In the genomic region with DNA sequence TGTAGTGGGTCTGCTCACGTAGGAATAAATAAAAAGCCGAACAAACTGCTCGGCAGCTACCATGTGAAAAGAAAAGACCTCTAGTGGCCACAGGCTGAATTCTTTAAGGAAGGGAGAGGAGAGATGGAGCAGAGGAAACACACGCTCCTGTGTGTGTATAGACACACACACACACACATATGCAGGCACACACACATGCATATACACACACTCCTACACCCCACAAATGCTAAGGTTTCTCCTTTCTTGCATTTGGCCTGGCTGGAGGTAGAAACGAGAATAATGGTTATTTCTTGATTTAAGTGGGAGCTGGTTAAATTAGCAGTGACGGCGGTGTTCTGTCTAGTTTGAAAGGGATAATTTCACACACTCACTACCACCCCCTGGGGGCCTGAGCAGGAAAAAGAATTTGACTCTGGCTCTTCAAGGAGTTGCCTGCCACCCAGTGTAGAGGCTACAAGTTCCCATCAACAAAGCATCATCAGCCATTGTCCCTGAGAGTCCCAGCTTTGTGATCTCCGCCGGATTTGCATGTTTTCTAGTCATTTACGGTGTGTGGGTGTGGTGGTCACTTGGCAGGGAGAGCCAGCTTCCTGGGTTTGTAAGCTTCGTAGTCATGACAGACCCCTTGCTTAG, we compare ENCODE assay signal across 9 cellular contexts. TPM values are rescaled to one million over a fixed set of nuclear protein-coding genes. Genes with fewer than 3 reads are reported as not detected.
A peak's percentile ranks its signal among the peaks of the same experiment; 100 is the strongest.
DNase-seq lines count a peak whose midpoint lies in the region; ATAC-seq and TF ChIP-seq lines count a peak whose summit lies in the region.
"Had no signal": no experiment of that assay in that cellular context is flagged by ENCODE, and none has a peak within 500 bp of the region (broad histone marks: within the 10 kb centered on the region; RNA-seq: fewer than 3 reads in every experiment).

Gene INSYN2B (minus strand): TSS at position 78 of the 636 bp plus-strand sequence. CDS start 96,597 bp downstream, outside the sequence.

- H3K9me3 ChIP-seq in ascending aorta = no peaks in the 10 kb centered on the region
- H3K9me3 ChIP-seq: gastrocnemius medialis had no signal

- ATAC-seq in GM21528 (IDR thresholded peaks at IDR 0.05; ENCODE audit: low FRiP score, unreplicated experiment) = no peak

- H3K36me3 ChIP-seq in ascending aorta = no peaks in the 10 kb centered on the region
- H3K36me3 ChIP-seq: gastrocnemius medialis had no signal

- POLR2A ChIA-PET in HEK293T (lab: Yijun Ruan, JAX) = no interaction called here

- intact Hi-C loops in ascending aorta (cut with DNase I) = no loop called here

- peak within 1 kb of the TSS in 1 of 2 donors; percentile 9 for H3K4me3 ChIP-seq in ascending aorta
- H3K4me3 ChIP-seq: gastrocnemius medialis had no signal

- H3K27ac ChIP-seq in ascending aorta = no peak within 1 kb of the TSS
- H3K27ac ChIP-seq: gastrocnemius medialis had no signal

- no peaks in the 10 kb centered on the region for H3K27me3 ChIP-seq in ascending aorta

- H3K4me1 ChIP-seq in ascending aorta = no peaks in the 10 kb centered on the region
- H3K4me1 ChIP-seq: gastrocnemius medialis had no signal

- CTCF ChIA-PET in HEK293T (lab: Yijun Ruan, JAX) = interaction anchor here (0.6 to 2.3 kb wide), 35 partner anchors 9 to 373 kb away, joined by 3 to 35 read pairs (median 4); no protein-coding TSS in a partner anchor

- DNase-seq in NCI-H2107 treated with DMSO at 0.1 percent for 48 hours (lab: John Stamatoyannopoulos, UW; ENCODE audit: unreplicated experiment) = peak; percentile 17
- DNase-seq in NCI-H2107 (lab: John Stamatoyannopoulos, UW) = no peak
- peak; percentile 83 for DNase-seq in HEK293T (ENCODE audit: extremely low spot score)
- DNase-seq in NCI-H460 (ENCODE audit: extremely low read depth, low read depth) = peak; percentile 79
- peak in 1 of 2 donors; percentile 66 for DNase-seq in ascending aorta (ENCODE audit: low spot score in 2 of 2)
- DNase-seq in hepatic stellate cell (ENCODE audit: low spot score) = peak; percentile 66
- peak; percentile 93 for DNase-seq in putamen (ENCODE audit: low spot score)
- DNase-seq: gastrocnemius medialis had no signal

- peak in 2 of 3 experiments; percentile 20 to 30 for TF ChIP-seq CTCF in ascending aorta (IDR thresholded peaks at IDR 0.05)

TF ChIP-seq in HEK293T, 16 proteins besides CTCF, POLR2A, EP300 and RAD21:
- TF ChIP-seq L3MBTL2 (conservative IDR thresholded peaks at IDR 0.05) (peak; percentile 30; the same call in 1 of the 2 replicates), SP1 (IDR thresholded peaks at IDR 0.05) (no peak), SUZ12 (IDR thresholded peaks at IDR 0.05) (no peak), BHLHE40 (IDR thresholded peaks at IDR 0.05; ENCODE audit: borderline replicate concordance) (no peak)

RNA-seq across cellular contexts. Expression of gene INSYN2B, which starts in this region (rescaled TPM):
- 0.89 and 0.97 TPM in 2 replicates for total RNA-seq in NCI-H460 (2014; rRNA removed; shearing (Covaris generic))
- 0.30 and 0.56 TPM in 2 replicates for polyA plus RNA-seq in NCI-H460 (2014; cell fraction: nucleus; rRNA removed)
- not detected for total RNA-seq in ascending aorta

Comparison
In these comparisons a context has a peak if more than half of its experiments do, and no peak if none do; other contexts are left out.
1. Peak in DNase-seq in NCI-H460; RNA of the gene not detected or under 1 TPM.